In the genomic region with DNA sequence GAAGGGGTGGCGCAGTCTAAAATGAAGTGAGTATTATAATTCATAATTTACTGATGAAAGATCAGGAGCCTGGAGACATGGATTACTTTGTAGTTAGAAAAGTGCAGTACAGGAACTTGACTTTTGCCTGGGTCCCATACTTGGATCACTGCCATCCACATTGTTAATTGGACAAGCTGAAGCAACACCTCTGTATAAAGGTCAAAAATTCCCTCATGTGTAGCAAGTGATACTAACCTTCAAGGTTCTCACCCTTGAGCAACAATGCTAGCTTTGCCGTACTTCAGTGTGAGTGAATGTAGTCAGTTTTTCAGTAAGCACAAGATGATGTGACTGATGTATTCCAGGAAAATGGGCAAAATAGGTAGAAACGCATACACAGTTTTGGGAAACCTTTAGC, we compare ENCODE assay signal across 23 cellular contexts. TPM values are rescaled to one million over a fixed set of nuclear protein-coding genes. Genes with fewer than 3 reads are reported as not detected.
DNase-seq lines count a peak whose midpoint lies in the region; ATAC-seq and TF ChIP-seq lines count a peak whose summit lies in the region.
"Had no signal": no experiment of that assay in that cellular context is flagged by ENCODE, and none has a peak within 500 bp of the region (broad histone marks: within the 10 kb centered on the region; RNA-seq: fewer than 3 reads in every experiment).

No MANE protein-coding gene starts in this region.

- no peaks in the 10 kb centered on the region for H3K27me3 ChIP-seq in heart right ventricle
- H3K27me3 ChIP-seq in right cardiac atrium (ENCODE audit: control insufficient read depth, insufficient read depth) = no peaks in the 10 kb centered on the region
- H3K27me3 ChIP-seq in esophagus (ENCODE audit: control insufficient read depth in 1 of 2, insufficient read depth in 2 of 2, low read length in 2 of 2) = no peaks in the 10 kb centered on the region
- H3K27me3 ChIP-seq in mucosa of rectum (ENCODE audit: control insufficient read depth in 2 of 2, insufficient read depth in 2 of 2, low read length in 2 of 2) = no peaks in the 10 kb centered on the region
- H3K27me3 ChIP-seq: BLaER1, MG63 had no signal

- H3K27ac ChIP-seq in heart right ventricle (peak overlapping the region in 5 of 10 donors; percentile 61 to 77 (median 64)), right cardiac atrium (ENCODE audit: low read length) (no peak overlapping the region), esophagus (ENCODE audit: low read depth in 2 of 2, low read length in 1 of 2) (peak overlapping the region; percentile 22 to 69), mucosa of rectum (ENCODE audit: low read depth in 2 of 2, low read length in 2 of 2) (peak overlapping the region; percentile 36 to 49), caudate nucleus (ENCODE audit: low read depth, low read length) (no peak overlapping the region)

- H3K4me1 ChIP-seq in heart right ventricle (peaks cover 0 to 36% (median 18%) of the 10 kb centered on the region in 9 donors), right cardiac atrium (ENCODE audit: control insufficient read depth, insufficient read depth, low read length) (peaks cover 13% of the 10 kb centered on the region), esophagus (ENCODE audit: control insufficient read depth in 2 of 2, insufficient read depth in 2 of 2, low read length in 1 of 2) (peaks cover 0 to 6% of the 10 kb centered on the region in 2 donors), mucosa of rectum (ENCODE audit: control insufficient read depth in 2 of 2, insufficient read depth in 2 of 2, low read length in 2 of 2) (peaks cover 2 to 7% of the 10 kb centered on the region in 2 donors)

- no peak overlapping the region for H3K9ac ChIP-seq in mucosa of rectum (ENCODE audit: low read depth in 1 of 2, low read length in 2 of 2)
- H3K9ac ChIP-seq: BLaER1 had no signal

- no peak for TF ChIP-seq CTCF in heart right ventricle (IDR thresholded peaks at IDR 0.05)

- H3K36me3 ChIP-seq in heart right ventricle (no peaks in the 10 kb centered on the region), esophagus (ENCODE audit: control insufficient read depth in 2 of 2, insufficient read depth in 2 of 2, low read length in 1 of 2) (no peaks in the 10 kb centered on the region), mucosa of rectum (ENCODE audit: control insufficient read depth in 2 of 2, insufficient read depth in 2 of 2, low read length in 2 of 2) (peaks cover 11 to 14% of the 10 kb centered on the region in 2 donors)
- H3K36me3 ChIP-seq: BLaER1, MG63 had no signal

- 80 to 82% methylated on average over 3 of the region's 3 CpGs for WGBS in heart right ventricle, 2 donors
- WGBS in right cardiac atrium = 86% methylated on average over 3 of the region's 3 CpGs
- 88 to 91% methylated on average over 3 of the region's 3 CpGs for WGBS in esophagus, 2 donors

- H3K9me3 ChIP-seq in heart right ventricle = peaks cover 0 to 43% (median 11%) of the 10 kb centered on the region in 11 donors
- no peaks in the 10 kb centered on the region for H3K9me3 ChIP-seq in right cardiac atrium (ENCODE audit: control insufficient read depth, low read length)
- H3K9me3 ChIP-seq in esophagus (ENCODE audit: control insufficient read depth in 2 of 2, insufficient read depth in 1 of 2, low read depth in 1 of 2, low read length in 1 of 2) = no peaks in the 10 kb centered on the region
- peaks cover 0 to 5% of the 10 kb centered on the region in 2 donors for H3K9me3 ChIP-seq in mucosa of rectum (ENCODE audit: control insufficient read depth in 2 of 2, low read length in 2 of 2)

- intact Hi-C loops in heart right ventricle (cut with DNase I) (loop anchor here in 1 of 10 donors (5.0 kb wide), 1 partner anchor 45 kb away; a partner anchor contains a TSS), right cardiac atrium (cut with DNase I) (loop anchor here in 1 of 4 donors (10.0 kb wide), 1 partner anchor 97 kb away; no protein-coding TSS in a partner anchor)

- ATAC-seq in heart right ventricle = peak in 5 of 8 donors; percentile 35 to 78 (median 62)
- no peak for ATAC-seq in right cardiac atrium
- ATAC-seq: PC-3 had no signal

- DNase-seq in heart right ventricle (no peak), right cardiac atrium (no peak), LoVo (ENCODE audit: low spot score) (peak; percentile 70), NOMO-1 treated with DMSO at 0.1 percent for 48 hours (lab: John Stamatoyannopoulos, UW; ENCODE audit: unreplicated experiment) (no peak), caudate nucleus (lab: John Stamatoyannopoulos, UW) (no peak)
- no peak for DNase-seq in stimulated activated CD4-positive, alpha-beta T cell treated with anti-CD3 and anti-CD28 coated beads, Interleukin-2, amount 100 ng/mL, for 48 hours
- DNase-seq: CD4-positive, alpha-beta memory T cell; COR-L47; GOT3; HCEC 1CT; KBM-7; MG63; NCI-H1048; NCI-H1694; NCI-H2081; NCI-H2171; NCI-H226; NCI-H510A; NCI-H69; PC-3 had no signal

- H3K4me3 ChIP-seq in heart right ventricle (no peak overlapping the region), right cardiac atrium (ENCODE audit: low read length) (no peak overlapping the region), esophagus (ENCODE audit: low read depth in 1 of 2, low read length in 2 of 2) (no peak overlapping the region), mucosa of rectum (ENCODE audit: low read length in 2 of 2) (no peak overlapping the region)
- H3K4me3 ChIP-seq: BLaER1, MG63 had no signal

RNA-seq across cellular contexts. Expression of a gene that starts 44.6 kb away (rescaled TPM):
- total RNA-seq in heart right ventricle (10 to 100 TPM; 19.4 to 45.1 (median 30.1) TPM), right cardiac atrium (10 to 100 TPM; 22.1 to 30.9 (median 23.9) TPM)
- polyA plus RNA-seq in heart right ventricle (10 to 100 TPM in 1 of 2 donors, 1 to 10 TPM in 1; 6.4 to 10.9 TPM), right cardiac atrium (12.7 TPM), esophagus (10 to 100 TPM; 38.7 to 43.5 TPM)

Comparison
In these comparisons a context has a peak if more than half of its experiments do, and no peak if none do; other contexts are left out.
1. ATAC-seq: peak in heart right ventricle (5 of 8); none in right cardiac atrium (0 of 2).
2. H3K27ac ChIP-seq: peak in esophagus (2 of 2) and mucosa of rectum (2 of 2); none in right cardiac atrium (single experiment) and caudate nucleus (single experiment).